1 cellular context compared by ENCODE assay signal in the genomic region with DNA sequence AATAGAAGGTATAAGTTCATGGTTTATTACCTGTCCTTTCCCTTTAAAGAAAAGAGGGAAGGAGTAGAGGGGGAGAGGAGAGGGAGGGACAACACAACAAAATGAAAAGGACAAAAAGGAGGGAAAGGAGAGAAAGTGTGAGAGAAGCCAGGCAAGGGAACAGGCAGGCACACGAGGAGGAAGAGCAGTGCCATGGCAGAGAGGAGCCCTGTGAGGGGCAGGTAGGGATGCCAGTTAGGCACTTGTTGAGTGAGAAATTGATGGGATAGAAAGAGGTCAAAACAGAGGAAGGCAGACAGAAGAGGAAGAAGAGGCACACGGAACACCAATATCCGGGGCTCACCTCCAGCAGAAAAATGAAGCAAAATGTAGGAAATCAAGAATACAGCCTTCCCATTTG.
TF ChIP-seq lines count a peak whose summit lies in the region.

No MANE protein-coding gene starts in this region.

TF ChIP-seq in H1, 55 proteins besides CTCF, POLR2A, EP300 and RAD21:
- TF ChIP-seq SP2 (IDR thresholded peaks at IDR 0.05; ENCODE audit: low read length) = no peak
- TF ChIP-seq, protein P1, sequence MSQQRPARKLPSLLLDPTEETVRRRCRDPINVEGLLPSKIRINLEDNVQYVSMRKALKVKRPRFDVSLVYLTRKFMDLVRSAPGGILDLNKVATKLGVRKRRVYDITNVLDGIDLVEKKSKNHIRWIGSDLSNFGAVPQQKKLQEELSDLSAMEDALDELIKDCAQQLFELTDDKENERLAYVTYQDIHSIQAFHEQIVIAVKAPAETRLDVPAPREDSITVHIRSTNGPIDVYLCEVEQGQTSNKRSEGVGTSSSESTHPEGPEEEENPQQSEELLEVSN (IDR thresholded peaks at IDR 0.05) = peak; percentile 66
- TF ChIP-seq, protein P2, sequence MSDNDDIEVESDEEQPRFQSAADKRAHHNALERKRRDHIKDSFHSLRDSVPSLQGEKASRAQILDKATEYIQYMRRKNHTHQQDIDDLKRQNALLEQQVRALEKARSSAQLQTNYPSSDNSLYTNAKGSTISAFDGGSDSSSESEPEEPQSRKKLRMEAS (IDR thresholded peaks at IDR 0.05) = peak; percentile 18; the same call in 1 of the 2 replicates
